ENCODE assay signal across 13 cellular contexts in genomic region chr17:75909812-75910274, GRCh38. TPM values are rescaled to one million over a fixed set of nuclear protein-coding genes. Genes with fewer than 3 reads are reported as not detected.
DNase-seq lines count a peak whose midpoint lies in the region; ATAC-seq and TF ChIP-seq lines count a peak whose summit lies in the region.
"Had no signal": no experiment of that assay in that cellular context is flagged by ENCODE, and none has a peak within 500 bp of the region (broad histone marks: within the 10 kb centered on the region; RNA-seq: fewer than 3 reads in every experiment).

No MANE protein-coding gene starts in this region.

- no peak overlapping the region for H2BK120ac ChIP-seq in mesendoderm (ENCODE audit: low read depth, low read length)

- no peak overlapping the region for H2BK5ac ChIP-seq in mesendoderm (ENCODE audit: low read length)

- no peaks in the 10 kb centered on the region for H3K27me3 ChIP-seq in uterus
- H3K27me3 ChIP-seq in mesendoderm (ENCODE audit: insufficient read depth, low read length, poor library complexity) = no peaks in the 10 kb centered on the region

- no peak overlapping the region for H3K9ac ChIP-seq in mesendoderm (ENCODE audit: low read length)

- H3K4me3 ChIP-seq in uterus (no peak overlapping the region), mesendoderm (ENCODE audit: low read length) (no peak overlapping the region)
- H3K4me3 ChIP-seq: GM12878, psoas muscle had no signal

- H3K79me2 ChIP-seq in mesendoderm (ENCODE audit: control insufficient read depth, insufficient read depth, low read length) = no peaks in the 10 kb centered on the region

- no peak overlapping the region for H3K56ac ChIP-seq in mesendoderm (ENCODE audit: low read length)

- H4K8ac ChIP-seq in mesendoderm (ENCODE audit: low read depth, low read length) = no peak overlapping the region

- TF ChIP-seq POLR2A in uterus (IDR thresholded peaks at IDR 0.05) = no peak

- no peak overlapping the region for H3K18ac ChIP-seq in mesendoderm (ENCODE audit: low read length)

- intact Hi-C loops in Right ventricle myocardium superior (cut with DNase I) (no loop called here), cardiac septum (cut with DNase I) (no loop called here), uterus (cut with DNase I; ENCODE audit: low total_unique reads) (no loop called here)

- peaks cover 0 to 4% of the 10 kb centered on the region in 2 donors for H3K4me1 ChIP-seq in uterus
- H3K4me1 ChIP-seq in mesendoderm (ENCODE audit: control insufficient read depth, low read depth, low read length) = no peaks in the 10 kb centered on the region
- H3K4me1 ChIP-seq: psoas muscle had no signal

- H3K4me2 ChIP-seq in mesendoderm (ENCODE audit: low read length) = no peak overlapping the region

- no peak overlapping the region for H3K23ac ChIP-seq in mesendoderm (ENCODE audit: low read length)

- ATAC-seq in Right ventricle myocardium superior (ENCODE audit: poor library complexity) (peak; percentile 5), esophagus mucosa (peak; percentile 37)
- ATAC-seq: GM12878, psoas muscle had no signal

- no peak overlapping the region for H2BK15ac ChIP-seq in mesendoderm (replicated peaks; ENCODE audit: low read depth)

- no peaks in the 10 kb centered on the region for H3K79me1 ChIP-seq in mesendoderm (ENCODE audit: low read length)

- H3K9me3 ChIP-seq in uterus = no peaks in the 10 kb centered on the region
- H3K9me3 ChIP-seq: psoas muscle had no signal

- H3K4ac ChIP-seq in mesendoderm (ENCODE audit: low read depth, low read length) = no peak overlapping the region

- DNase-seq in Right ventricle myocardium superior = peak; percentile 50
- DNase-seq in cardiac septum (ENCODE audit: low spot score) = no peak
- DNase-seq in NCI-H748 (lab: John Stamatoyannopoulos, UW; ENCODE audit: unreplicated experiment) = peak; percentile 76
- DNase-seq in uterus = peak; percentile 80 to 87
- no peak for DNase-seq in mesendoderm
- DNase-seq in Ammon's horn (ENCODE audit: low spot score) = no peak
- no peak for DNase-seq in T1000 (lab: John Stamatoyannopoulos, UW)
- DNase-seq: activated gamma-delta T cell treated with Interleukin-2 at 50 U/mL for 16 hours, AML-193, endodermal cell, psoas muscle had no signal

- WGBS in mesendoderm (ENCODE audit: extremely low coverage, insufficient coverage, low lambda C conversion rate) = no CpG with 5 or more reads among the region's 11 CpGs

- TF ChIP-seq CTCF in uterus (IDR thresholded peaks at IDR 0.05) = no peak

- H2AK5ac ChIP-seq in mesendoderm (ENCODE audit: low read length) = no peak overlapping the region

- H3K36me3 ChIP-seq in uterus (no peaks in the 10 kb centered on the region), mesendoderm (ENCODE audit: control insufficient read depth, insufficient read depth, low read length) (no peaks in the 10 kb centered on the region)

- H3K27ac ChIP-seq in uterus (peak overlapping the region; percentile 39 to 81), mesendoderm (ENCODE audit: low read depth, low read length) (no peak overlapping the region)
- H3K27ac ChIP-seq: psoas muscle had no signal

- H4K5ac ChIP-seq in mesendoderm (ENCODE audit: low read length) = no peak overlapping the region

RNA-seq across cellular contexts. Expression of gene MRPL38, which starts 5.2 kb away (rescaled TPM):
- 113 TPM for total RNA-seq in Right ventricle myocardium superior
- total RNA-seq in cardiac septum = 76.3 TPM
- 81.8 TPM for total RNA-seq in esophagus mucosa
- total RNA-seq in uterus = 10 to 100 TPM; 32.3 to 99.8 (median 47.8) TPM
- 67.5 TPM for polyA plus RNA-seq in mesendoderm (2013, experiment 1 of 2)
- 68.9 TPM for polyA plus RNA-seq in mesendoderm (2013, experiment 2 of 2)

RNA-seq across cellular contexts. Expression of gene TRIM65, which starts 13.1 kb away (rescaled TPM):
- total RNA-seq in Right ventricle myocardium superior = 9.1 TPM
- total RNA-seq in cardiac septum = 12.1 TPM
- 10.6 TPM for total RNA-seq in esophagus mucosa
- 10 to 100 TPM; 20.0 to 36.9 (median 30.1) TPM for total RNA-seq in uterus
- 31.0 TPM for polyA plus RNA-seq in mesendoderm (2013, experiment 1 of 2)
- polyA plus RNA-seq in mesendoderm (2013, experiment 2 of 2) = 30.0 TPM

RNA-seq across cellular contexts. Expression of gene FBF1, which starts 31.0 kb away (rescaled TPM):
- total RNA-seq in Right ventricle myocardium superior = 4.7 TPM
- 5.2 TPM for total RNA-seq in cardiac septum
- 7.8 TPM for total RNA-seq in esophagus mucosa
- total RNA-seq in uterus = 10 to 100 TPM; 11.0 to 16.5 (median 14.2) TPM
- 2.5 TPM for polyA plus RNA-seq in mesendoderm (2013, experiment 1 of 2)
- polyA plus RNA-seq in mesendoderm (2013, experiment 2 of 2) = 2.7 TPM

RNA-seq across cellular contexts. Expression of gene TRIM47, which starts 31.5 kb away (rescaled TPM):
- 33.4 TPM for total RNA-seq in Right ventricle myocardium superior
- 39.5 TPM for total RNA-seq in cardiac septum
- total RNA-seq in esophagus mucosa = 23.4 TPM
- 10 to 100 TPM in 3 of 4 donors, 1 to 10 TPM in 1; 6.8 to 70.1 (median 19.0) TPM for total RNA-seq in uterus
- polyA plus RNA-seq in mesendoderm (2013, experiment 1 of 2) = 1.5 TPM
- polyA plus RNA-seq in mesendoderm (2013, experiment 2 of 2) = 2.1 TPM

RNA-seq across cellular contexts. Expression of gene WBP2, which starts 54.7 kb away (rescaled TPM):
- 145 TPM for total RNA-seq in Right ventricle myocardium superior
- 129 TPM for total RNA-seq in cardiac septum
- 57.5 TPM for total RNA-seq in esophagus mucosa
- total RNA-seq in uterus = 100 to 1,000 TPM in 1 of 4 donors, 10 to 100 TPM in 3; 19.7 to 115 (median 34.5) TPM
- 70.2 TPM for polyA plus RNA-seq in mesendoderm (2013, experiment 1 of 2)
- 71.9 TPM for polyA plus RNA-seq in mesendoderm (2013, experiment 2 of 2)

Comparison
In these comparisons a context has a peak if more than half of its experiments do, and no peak if none do; other contexts are left out.
1. DNase-seq: peak in Right ventricle myocardium superior (single experiment), NCI-H748 (single experiment) and uterus (2 of 2); none in cardiac septum (single experiment), mesendoderm (single experiment), Ammon's horn (single experiment) and T1000 (single experiment).